1 cellular context compared by ENCODE assay signal in genomic region chr17:2244545-2245525, GRCh38.
TF ChIP-seq lines count a peak whose summit lies in the region.

No MANE protein-coding gene starts in this region.

TF ChIP-seq in IMR-90, 13 proteins besides CTCF, POLR2A, EP300 and RAD21:
- TF ChIP-seq MAZ (IDR thresholded peaks at IDR 0.05; ENCODE audit: borderline replicate concordance, low read depth, low read length), result peak; percentile 35; the same call in 1 of the 2 replicates
- peak; percentile 67; the same call in 1 of the 2 replicates for TF ChIP-seq MXI1 (IDR thresholded peaks at IDR 0.05; ENCODE audit: borderline replicate concordance, low read depth, low read length)
- TF ChIP-seq, protein P1, sequence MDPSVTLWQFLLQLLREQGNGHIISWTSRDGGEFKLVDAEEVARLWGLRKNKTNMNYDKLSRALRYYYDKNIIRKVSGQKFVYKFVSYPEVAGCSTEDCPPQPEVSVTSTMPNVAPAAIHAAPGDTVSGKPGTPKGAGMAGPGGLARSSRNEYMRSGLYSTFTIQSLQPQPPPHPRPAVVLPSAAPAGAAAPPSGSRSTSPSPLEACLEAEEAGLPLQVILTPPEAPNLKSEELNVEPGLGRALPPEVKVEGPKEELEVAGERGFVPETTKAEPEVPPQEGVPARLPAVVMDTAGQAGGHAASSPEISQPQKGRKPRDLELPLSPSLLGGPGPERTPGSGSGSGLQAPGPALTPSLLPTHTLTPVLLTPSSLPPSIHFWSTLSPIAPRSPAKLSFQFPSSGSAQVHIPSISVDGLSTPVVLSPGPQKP (IDR thresholded peaks at IDR 0.05; ENCODE audit: borderline replicate concordance, low read depth, low read length), result no peak
- TF ChIP-seq RFX5 (IDR thresholded peaks at IDR 0.05; ENCODE audit: low read depth, low read length), result no peak
- TF ChIP-seq MAFK (IDR thresholded peaks at IDR 0.05; ENCODE audit: low read depth, low read length), result no peak
- peak; percentile 93 for TF ChIP-seq CEBPB (IDR thresholded peaks at IDR 0.05; ENCODE audit: low read depth, low read length)
- TF ChIP-seq RCOR1 (IDR thresholded peaks at IDR 0.05; ENCODE audit: insufficient replicate concordance, low read length), result no peak
- peak; percentile 68; the same call in 1 of the 2 replicates for TF ChIP-seq CHD1 (IDR thresholded peaks at IDR 0.05; ENCODE audit: low read depth, low read length)
- TF ChIP-seq FOS (IDR thresholded peaks at IDR 0.05; ENCODE audit: low read depth, low read length), result peak; percentile 80
- TF ChIP-seq, protein P2, sequence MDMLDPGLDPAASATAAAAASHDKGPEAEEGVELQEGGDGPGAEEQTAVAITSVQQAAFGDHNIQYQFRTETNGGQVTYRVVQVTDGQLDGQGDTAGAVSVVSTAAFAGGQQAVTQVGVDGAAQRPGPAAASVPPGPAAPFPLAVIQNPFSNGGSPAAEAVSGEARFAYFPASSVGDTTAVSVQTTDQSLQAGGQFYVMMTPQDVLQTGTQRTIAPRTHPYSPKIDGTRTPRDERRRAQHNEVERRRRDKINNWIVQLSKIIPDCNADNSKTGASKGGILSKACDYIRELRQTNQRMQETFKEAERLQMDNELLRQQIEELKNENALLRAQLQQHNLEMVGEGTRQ (IDR thresholded peaks at IDR 0.05; ENCODE audit: low read depth, low read length), result peak; percentile 68; the same call in 1 of the 2 replicates
- peak; percentile 90 for TF ChIP-seq BHLHE40 (IDR thresholded peaks at IDR 0.05; ENCODE audit: low read depth, low read length)
- no peak for TF ChIP-seq NFE2L2 (IDR thresholded peaks at IDR 0.05; ENCODE audit: low read depth, low read length)
- peak; percentile 92 for TF ChIP-seq SMC3 (IDR thresholded peaks at IDR 0.05; ENCODE audit: low read depth, low read length)
